In genomic region chr2:84946204-84947009, GRCh38 we compare ENCODE assay signal across 8 cellular contexts. TPM values are rescaled to one million over a fixed set of nuclear protein-coding genes. Genes with fewer than 3 reads are reported as not detected.
DNase-seq lines count a peak whose midpoint lies in the region; ATAC-seq and TF ChIP-seq lines count a peak whose summit lies in the region.

No MANE protein-coding gene starts in this region.

- H2AFZ ChIP-seq in OCI-LY1 (ENCODE audit: low read length): 0 out of 2 replicates have a peak overlapping the region, but pooled peaks have one; percentile 16

- peak; percentile 12; the same call in 1 of the 2 replicates for TF ChIP-seq CTCF in OCI-LY1 (IDR thresholded peaks at IDR 0.05; ENCODE audit: low read length)
- no peak for TF ChIP-seq CTCF in dorsolateral prefrontal cortex (IDR thresholded peaks at IDR 0.05 in 54 of 56, conservative IDR thresholded peaks at IDR 0.05 in 2 of 56; ENCODE audit: low read depth in 1 of 56, partially characterized antibody in 56 of 56)

- peak overlapping the region; percentile 42; the same call in 1 of the 2 replicates for H3K9ac ChIP-seq in OCI-LY1 (ENCODE audit: low read length)

- intact Hi-C loops in dorsolateral prefrontal cortex (cut with DNase I): no loop called here

- H3K79me2 ChIP-seq in OCI-LY1 (ENCODE audit: insufficient read depth, low read length): no peaks in the 10 kb centered on the region

- H3K27ac ChIP-seq in OCI-LY1 (ENCODE audit: low read depth, low read length, poor library complexity, severe bottlenecking): peak overlapping the region; percentile 92
- H3K27ac ChIP-seq in dorsolateral prefrontal cortex: no peak overlapping the region

- ATAC-seq in GM18519 (IDR thresholded peaks at IDR 0.05; ENCODE audit: low FRiP score, unreplicated experiment) (peak; percentile 68), HG02884 (IDR thresholded peaks at IDR 0.05; ENCODE audit: unreplicated experiment) (peak; percentile 66)

- no peaks in the 10 kb centered on the region for H3K27me3 ChIP-seq in OCI-LY1 (ENCODE audit: insufficient read depth, low read length)
- H3K27me3 ChIP-seq in dorsolateral prefrontal cortex: no peaks in the 10 kb centered on the region

- H3K36me3 ChIP-seq in OCI-LY1 (ENCODE audit: insufficient read depth, low read length): no peaks in the 10 kb centered on the region

- no peaks in the 10 kb centered on the region for H3K9me2 ChIP-seq in OCI-LY1 (ENCODE audit: low read depth, low read length)

- DNase-seq in activated T-cell treated with anti-CD3 and anti-CD28 coated beads for 4 hours (peak; percentile 65), iris pigment epithelial cell (ENCODE audit: low read depth) (peak; percentile 70), NCI-H524 (lab: John Stamatoyannopoulos, UW) (no peak), dorsolateral prefrontal cortex (no peak)
- peak; percentile 82 for DNase-seq in stimulated activated CD8-positive, alpha-beta memory T cell treated with anti-CD3 and anti-CD28 coated beads, Interleukin-4, amount 100 ng/mL, for 48 hours

- H3K4me1 ChIP-seq in OCI-LY1 (ENCODE audit: insufficient read depth, low read length, severe bottlenecking): peaks cover 21% of the 10 kb centered on the region

- H3K4me2 ChIP-seq in OCI-LY1 (ENCODE audit: low read length): peak overlapping the region; percentile 57

- no peaks in the 10 kb centered on the region for H4K20me1 ChIP-seq in OCI-LY1 (ENCODE audit: insufficient read depth, low read length)

- H3F3A ChIP-seq in OCI-LY1 (ENCODE audit: insufficient read depth, low read length): no peaks in the 10 kb centered on the region

- no peaks in the 10 kb centered on the region for H3K9me3 ChIP-seq in OCI-LY1 (ENCODE audit: low read length)

- H3K4me3 ChIP-seq in OCI-LY1 (ENCODE audit: low read depth, low read length, poor library complexity, severe bottlenecking): peak overlapping the region; percentile 28
- no peak overlapping the region for H3K4me3 ChIP-seq in dorsolateral prefrontal cortex

RNA-seq across cellular contexts. Expression of gene KCMF1, which starts 24.6 kb away (rescaled TPM):
- total RNA-seq in dorsolateral prefrontal cortex: 10 to 100 TPM; 43.1 to 97.7 (median 72.5) TPM

RNA-seq across cellular contexts. Expression of gene TMSB10, which starts 41.0 kb away (rescaled TPM):
- 1,000 to 10,000 TPM in 44 of 120 experiments, 100 to 1,000 TPM in 76; 441 to 1,542 (median 928) TPM for total RNA-seq in dorsolateral prefrontal cortex

Comparison
In these comparisons a context has a peak if more than half of its experiments do, and no peak if none do; other contexts are left out.
1. DNase-seq: peak in activated T-cell treated with anti-CD3 and anti-CD28 coated beads for 4 hours (single experiment), iris pigment epithelial cell (single experiment) and stimulated activated CD8-positive, alpha-beta memory T cell treated with anti-CD3 and anti-CD28 coated beads, Interleukin-4, amount 100 ng/mL, for 48 hours (single experiment); none in NCI-H524 (0 of 2) and dorsolateral prefrontal cortex (0 of 10).